22 cellular contexts compared by ENCODE assay signal in the genomic region with DNA sequence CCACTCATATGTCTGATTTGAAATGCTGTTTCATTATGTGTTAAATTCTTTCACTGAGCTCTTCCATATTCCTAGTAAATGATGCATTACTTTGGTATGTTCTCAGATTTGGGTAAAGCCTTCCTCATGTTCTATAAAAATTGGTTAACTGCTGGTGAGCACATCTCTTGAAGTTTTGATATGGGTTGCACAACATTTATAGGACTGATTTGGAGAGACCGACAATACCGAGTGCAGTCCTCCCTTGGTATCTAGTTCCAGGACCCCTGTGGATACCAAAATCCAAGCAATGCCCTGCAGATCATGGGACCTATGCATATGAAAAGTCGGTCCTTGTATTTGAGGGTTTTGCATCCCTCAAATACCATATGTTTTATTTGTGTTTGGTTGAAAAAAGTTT. TPM values are rescaled to one million over a fixed set of nuclear protein-coding genes. Genes with fewer than 3 reads are reported as not detected.
DNase-seq lines count a peak whose midpoint lies in the region; ATAC-seq and TF ChIP-seq lines count a peak whose summit lies in the region.
"Had no signal": no experiment of that assay in that cellular context is flagged by ENCODE, and none has a peak within 500 bp of the region (broad histone marks: within the 10 kb centered on the region; RNA-seq: fewer than 3 reads in every experiment).

No MANE protein-coding gene starts in this region.

- ATAC-seq in T-helper 17 cell, result no peak
- no peak for ATAC-seq in gastroesophageal sphincter
- no peak for ATAC-seq in GM19035 (IDR thresholded peaks at IDR 0.05; ENCODE audit: unreplicated experiment)

- BruUV-seq in mammary epithelial cell (replicated peaks; lab: Mats Ljungman, UMichigan), result no TSS peak

- H3K4me1 Mint-ChIP-seq in T-helper 17 cell, result peaks cover 2% of the 10 kb centered on the region

- TF ChIP-seq POLR2A in breast epithelium (IDR thresholded peaks at IDR 0.05) (no peak), gastroesophageal sphincter (IDR thresholded peaks at IDR 0.05) (no peak)

- H3K4me1 ChIP-seq in mammary epithelial cell (ENCODE audit: insufficient read depth, low read length) (peaks cover 21% of the 10 kb centered on the region), breast epithelium (no peaks in the 10 kb centered on the region), skeletal muscle satellite cell (ENCODE audit: control insufficient read depth, insufficient read depth, low read length) (peaks cover 42% of the 10 kb centered on the region), gastroesophageal sphincter (no peaks in the 10 kb centered on the region)

- TF ChIP-seq CTCF in mammary epithelial cell (conservative IDR thresholded peaks at IDR 0.05 in 1 of 2, IDR thresholded peaks at IDR 0.05 in 1 of 2; ENCODE audit: extremely low read depth in 1 of 2, insufficient read depth in 1 of 2, low read depth in 1 of 2, low read length in 2 of 2) (no peak), breast epithelium (IDR thresholded peaks at IDR 0.05) (no peak), fibroblast of mammary gland (conservative IDR thresholded peaks at IDR 0.05; ENCODE audit: control insufficient read depth, insufficient read depth, low read depth, low read length) (no peak), gastroesophageal sphincter (IDR thresholded peaks at IDR 0.05) (no peak)

- H3K4me3 Mint-ChIP-seq in T-helper 17 cell, result no peak overlapping the region
- H3K4me3 Mint-ChIP-seq: mesothelial cell of epicardium, nephron had no signal

- H3K4me2 ChIP-seq in mammary epithelial cell (ENCODE audit: insufficient read depth, low read depth, low read length) (no peak overlapping the region), skeletal muscle satellite cell (ENCODE audit: low read length) (no peak overlapping the region)

- peaks cover 17% of the 10 kb centered on the region for H3K27me3 Mint-ChIP-seq in T-helper 17 cell
- H3K27me3 Mint-ChIP-seq: progenitor cell of endocrine pancreas had no signal

- WGBS in mammary epithelial cell (ENCODE audit: low coverage, missing lambda C conversion rate), result 93% methylated on average over 3 of the region's 3 CpGs
- 83 to 88% methylated on average over 2 to 3 of the region's 3 CpGs for WGBS in gastroesophageal sphincter (ENCODE audit: low coverage in 1 of 2), 2 donors

- H3K4me3 ChIP-seq in mammary epithelial cell (replicated peaks in 1 of 3; ENCODE audit: insufficient read depth in 1 of 3, low read depth in 2 of 3, low read length in 3 of 3), result no peak overlapping the region
- H3K4me3 ChIP-seq in breast epithelium, result no peak overlapping the region
- H3K4me3 ChIP-seq in fibroblast of mammary gland (ENCODE audit: control insufficient read depth, low read depth, low read length), result no peak overlapping the region
- H3K4me3 ChIP-seq in skeletal muscle satellite cell (ENCODE audit: low read length), result peak overlapping the region; percentile 40
- no peak overlapping the region for H3K4me3 ChIP-seq in gastroesophageal sphincter
- H3K4me3 ChIP-seq: BLaER1 treated with 17β-estradiol and CSF1 and Interleukin-3, amounts not matched to agents 10 nM and 100 nM had no signal

- peak; percentile 12 for DNase-seq in mammary epithelial cell
- no peak for DNase-seq in breast epithelium (ENCODE audit: low spot score in 2 of 2)
- no peak for DNase-seq in T-helper 17 cell
- peak; percentile 67 for DNase-seq in fibroblast of mammary gland (ENCODE audit: low read depth)
- DNase-seq in activated naive CD4-positive, alpha-beta T cell treated with Interleukin-2 at 50 U/mL for 16 hours, result no peak
- DNase-seq: activated T-cell treated with anti-CD3 and anti-CD28 coated beads for 4 hours; anterior cingulate cortex; Karpas-422; NCI-H1105; NCI-H2107; Right ventricle myocardium superior; stimulated activated CD4-positive, alpha-beta T cell treated with anti-CD3 and anti-CD28 coated beads, Interleukin-4, amount 100 ng/mL, for 4 hours; T-helper 1 cell had no signal

- in situ Hi-C loops in mammary epithelial cell (cut with MboI; ENCODE audit: low sequenced_read_pairs in 2 of 2), result no loop called here

- H4K20me1 ChIP-seq in mammary epithelial cell (ENCODE audit: insufficient read depth, low read length), result no peaks in the 10 kb centered on the region
- H4K20me1 ChIP-seq: BLaER1 treated with 17β-estradiol and CSF1 and Interleukin-3, amounts not matched to agents 10 nM and 100 nM had no signal

- CTCF ChIA-PET in mammary epithelial cell (lab: Charles Lee; ENCODE audit: low non-redundant PET), result no interaction called here

- H3K36me3 Mint-ChIP-seq in T-helper 17 cell (ENCODE audit: low read depth), result no peaks in the 10 kb centered on the region

- H3K9ac ChIP-seq in mammary epithelial cell (ENCODE audit: insufficient read depth, low read length) (no peak overlapping the region), skeletal muscle satellite cell (ENCODE audit: low read depth, low read length) (no peak overlapping the region)
- H3K9ac ChIP-seq: BLaER1 treated with 17β-estradiol and CSF1 and Interleukin-3, amounts not matched to agents 10 nM and 100 nM had no signal

- H3K9me3 ChIP-seq in mammary epithelial cell (replicated peaks; ENCODE audit: insufficient read depth, low read length) (no peaks in the 10 kb centered on the region), breast epithelium (no peaks in the 10 kb centered on the region), T-helper 17 cell (ENCODE audit: control insufficient read depth, low read length, poor library complexity, severe bottlenecking) (no peaks in the 10 kb centered on the region), skeletal muscle satellite cell (replicated peaks; ENCODE audit: low read length) (no peaks in the 10 kb centered on the region), gastroesophageal sphincter (no peaks in the 10 kb centered on the region)
- H3K9me3 ChIP-seq: BLaER1 treated with 17β-estradiol and CSF1 and Interleukin-3, amounts not matched to agents 10 nM and 100 nM had no signal

- H3K27me3 ChIP-seq in mammary epithelial cell (ENCODE audit: insufficient read depth, low read length) (no peaks in the 10 kb centered on the region), breast epithelium (no peaks in the 10 kb centered on the region), skeletal muscle satellite cell (ENCODE audit: control insufficient read depth, insufficient read depth, low read length) (no peaks in the 10 kb centered on the region), gastroesophageal sphincter (no peaks in the 10 kb centered on the region)
- H3K27me3 ChIP-seq: BLaER1 treated with 17β-estradiol and CSF1 and Interleukin-3, amounts not matched to agents 10 nM and 100 nM had no signal

- no peak overlapping the region for H2AFZ ChIP-seq in mammary epithelial cell (ENCODE audit: low read depth, low read length)

- peak overlapping the region; percentile 63 for H3K27ac Mint-ChIP-seq in T-helper 17 cell
- H3K27ac Mint-ChIP-seq: progenitor cell of endocrine pancreas had no signal

- no peak for TF ChIP-seq EP300 in gastroesophageal sphincter (IDR thresholded peaks at IDR 0.05)

- H3K79me2 ChIP-seq in mammary epithelial cell (ENCODE audit: insufficient read depth, low read length), result no peaks in the 10 kb centered on the region

- intact Hi-C loops in mammary epithelial cell (cut with micrococcal nuclease), result no loop called here
- intact Hi-C loops in breast epithelium (cut with DNase I; ENCODE audit: low total_unique reads), result no loop called here

- dilution Hi-C loops in mammary epithelial cell (cut with HindIII; ENCODE audit: low sequenced_read_pairs), result no loop called here

- no peak overlapping the region for H3K27ac ChIP-seq in mammary epithelial cell (ENCODE audit: insufficient read depth, low read depth, low read length)
- H3K27ac ChIP-seq in breast epithelium, result no peak overlapping the region
- no peak overlapping the region for H3K27ac ChIP-seq in gastroesophageal sphincter
- H3K27ac ChIP-seq: 22Rv1 had no signal

- H3K36me3 ChIP-seq in mammary epithelial cell (ENCODE audit: insufficient read depth, low read length) (peaks cover 11% of the 10 kb centered on the region), breast epithelium (peaks cover 3% of the 10 kb centered on the region), skeletal muscle satellite cell (ENCODE audit: insufficient read depth, low read length) (peaks cover 27% of the 10 kb centered on the region), gastroesophageal sphincter (peaks cover 0 to 31% of the 10 kb centered on the region in 2 donors)

RNA-seq across cellular contexts. Expression of gene WDR36, which starts 37.8 kb away (rescaled TPM):
- total RNA-seq in mammary epithelial cell (10 to 100 TPM; 45.5 to 67.2 TPM), breast epithelium (10 to 100 TPM; 27.2 to 41.4 (median 37.2) TPM), T-helper 17 cell (10 to 100 TPM; 22.7 to 27.9 TPM), gastroesophageal sphincter (10 to 100 TPM; 18.7 to 30.7 (median 25.0) TPM)
- polyA plus RNA-seq in mammary epithelial cell, result 21.3 TPM
- polyA minus RNA-seq in mammary epithelial cell, result 55.6 TPM
- 79.5 and 81.4 TPM in 2 replicates for total RNA-seq in skeletal muscle satellite cell (2012; rRNA removed)

RNA-seq across cellular contexts. Expression of gene TSLP, which starts 58.4 kb away (rescaled TPM):
- total RNA-seq in mammary epithelial cell (1 to 10 TPM; 1.0 to 6.2 TPM), breast epithelium (1 to 10 TPM in 1 of 3 donors, under 1 TPM in 2; 0.44 to 1.6 (median 0.66) TPM), T-helper 17 cell (not detected), gastroesophageal sphincter (1 to 10 TPM in 3 of 4 donors, under 1 TPM in 1; 0.96 to 3.6 (median 1.7) TPM)
- 0.58 TPM for polyA plus RNA-seq in mammary epithelial cell
- polyA minus RNA-seq in mammary epithelial cell, result 2.8 TPM
- total RNA-seq in skeletal muscle satellite cell (2012; rRNA removed), result 5.3 and 11.1 TPM in 2 replicates
- total RNA-seq: frontal cortex, progenitor cell of endocrine pancreas had no signal

Comparison
In these comparisons a context has a peak if more than half of its experiments do, and no peak if none do; other contexts are left out.
1. DNase-seq: peak in mammary epithelial cell (single experiment) and fibroblast of mammary gland (single experiment); none in breast epithelium (0 of 2), T-helper 17 cell (0 of 3) and activated naive CD4-positive, alpha-beta T cell treated with Interleukin-2 at 50 U/mL for 16 hours (single experiment).